ENCODE assay signal across 8 cellular contexts in genomic region chr5:160418561-160419457, GRCh38. TPM values are rescaled to one million over a fixed set of nuclear protein-coding genes. Genes with fewer than 3 reads are reported as not detected.
DNase-seq lines count a peak whose midpoint lies in the region; TF ChIP-seq lines count a peak whose summit lies in the region.

Gene SLU7 (minus strand): TSS chr5:160419081. CDS start chr5:160415294, 3,787 bp downstream.

- H3K36me3 ChIP-seq in ES-I3 (ENCODE audit: insufficient read depth, low read length) (no peaks in the 10 kb centered on the region), HAP-1 (replicated peaks) (peaks cover 16% of the 10 kb centered on the region), MM.1S (replicated peaks; ENCODE audit: insufficient read depth, low read length) (no peaks in the 10 kb centered on the region; the same call in 1 of the 2 replicates), stomach smooth muscle (ENCODE audit: control insufficient read depth in 2 of 2, insufficient read depth in 2 of 2, low read length in 2 of 2) (peaks cover 0 to 3% of the 10 kb centered on the region in 2 donors)

- H3K27ac Mint-ChIP-seq in neural crest cell (ENCODE audit: unreplicated experiment) = peak within 1 kb of the TSS; percentile 92

- H3F3A ChIP-seq in MM.1S (ENCODE audit: insufficient read depth, low read length) = peaks cover 28% of the 10 kb centered on the region

- H3K4me1 ChIP-seq in ES-I3 (ENCODE audit: insufficient read depth, low read length) (peaks cover 10% of the 10 kb centered on the region), HAP-1 (peaks cover 19% of the 10 kb centered on the region), MM.1S (ENCODE audit: low read length) (peaks cover 31% of the 10 kb centered on the region), stomach smooth muscle (ENCODE audit: control insufficient read depth, insufficient read depth, low read length) (peaks cover 7% of the 10 kb centered on the region)

- TF ChIP-seq CTCF in MM.1S (IDR thresholded peaks at IDR 0.05; ENCODE audit: low read length) (no peak), fibroblast of villous mesenchyme (IDR thresholded peaks at IDR 0.05; ENCODE audit: insufficient read depth, low read depth, low read length) (no peak), neural crest cell (conservative IDR thresholded peaks at IDR 0.05) (no peak)

- H3K27ac ChIP-seq in MM.1S (ENCODE audit: low read length) (peak within 1 kb of the TSS; percentile 91), stomach smooth muscle (ENCODE audit: low read length) (peak within 1 kb of the TSS; percentile 77)

- H3K4me3 ChIP-seq in HAP-1 (peak within 1 kb of the TSS; percentile 75), MM.1S (ENCODE audit: low read length) (peak within 1 kb of the TSS; percentile 98), fibroblast of villous mesenchyme (ENCODE audit: low read depth, low read length) (peak within 1 kb of the TSS; percentile 93), stomach smooth muscle (ENCODE audit: low read length in 2 of 2) (peak within 1 kb of the TSS; percentile 72 to 94)

- H3K79me2 ChIP-seq in MM.1S (ENCODE audit: low read length) = peaks cover 59% of the 10 kb centered on the region

- no peaks in the 10 kb centered on the region for H3K9me2 ChIP-seq in MM.1S (replicated peaks; ENCODE audit: insufficient read depth, low read length)

- H3K27me3 Mint-ChIP-seq in neural crest cell (ENCODE audit: low read depth) = no peaks in the 10 kb centered on the region

- H3K4me3 Mint-ChIP-seq in neural crest cell = peak within 1 kb of the TSS; percentile 94

- peak within 1 kb of the TSS; percentile 84 for H2AFZ ChIP-seq in MM.1S (ENCODE audit: low read length)

- peak within 1 kb of the TSS; percentile 86 for H3K9ac ChIP-seq in ES-I3 (ENCODE audit: low read depth, low read length)
- H3K9ac ChIP-seq in MM.1S (ENCODE audit: low read length) = peak within 1 kb of the TSS; percentile 81
- peak within 1 kb of the TSS; percentile 85 to 97 for H3K9ac ChIP-seq in stomach smooth muscle (ENCODE audit: low read length in 2 of 2)

- DNase-seq in HAP-1 (ENCODE audit: low spot score in 2 of 2) (peak; percentile 90 to 96), MM.1S (peak; percentile 93), SIG-M5 (lab: John Stamatoyannopoulos, UW) (peak; percentile 87), activated gamma-delta T cell (lab: John Stamatoyannopoulos, UW) (peak; percentile 77), fibroblast of villous mesenchyme (ENCODE audit: low read depth) (peak; percentile 97), neural crest cell (ENCODE audit: low read depth, low spot score) (peak; percentile 94)

- H3K27me3 ChIP-seq in HAP-1 (ENCODE audit: low read depth) (no peaks in the 10 kb centered on the region), MM.1S (replicated peaks; ENCODE audit: insufficient read depth, low read length) (no peaks in the 10 kb centered on the region), stomach smooth muscle (ENCODE audit: control insufficient read depth in 1 of 2, insufficient read depth in 2 of 2, low read length in 2 of 2) (no peaks in the 10 kb centered on the region)

- H3K9me3 ChIP-seq in ES-I3 (ENCODE audit: control insufficient read depth, insufficient read depth, low read length) (no peaks in the 10 kb centered on the region), HAP-1 (no peaks in the 10 kb centered on the region), MM.1S (replicated peaks; ENCODE audit: insufficient read depth, low read length) (no peaks in the 10 kb centered on the region), stomach smooth muscle (ENCODE audit: control insufficient read depth in 2 of 2, low read length in 2 of 2) (no peaks in the 10 kb centered on the region)

- H3K36me3 Mint-ChIP-seq in neural crest cell (ENCODE audit: low read depth) = no peaks in the 10 kb centered on the region

- peaks cover 51% of the 10 kb centered on the region for H3K4me1 Mint-ChIP-seq in neural crest cell

- peak within 1 kb of the TSS; percentile 80 for H3K4me2 ChIP-seq in MM.1S (ENCODE audit: low read depth, low read length)

- in situ Hi-C loops in HAP-1 (cut with MboI; ENCODE audit: low sequenced_read_pairs) = no loop called here

- H4K20me1 ChIP-seq in MM.1S (ENCODE audit: insufficient read depth, low read length) = no peaks in the 10 kb centered on the region

- no peaks in the 10 kb centered on the region for H3K9me3 Mint-ChIP-seq in neural crest cell

RNA-seq across cellular contexts. Expression of gene SLU7, which starts in this region (rescaled TPM):
- total RNA-seq in fibroblast of villous mesenchyme (39.0 and 48.4 TPM in 2 replicates), neural crest cell (26.2 and 27.1 TPM in 2 replicates)

Comparison
In these comparisons a context has a peak if more than half of its experiments do, and no peak if none do; other contexts are left out.
1. Peak in every context shown above with its lines: DNase-seq, H3K4me3 ChIP-seq and H3K27ac ChIP-seq.